In genomic region chr2:166932032-166932431, GRCh38 we compare ENCODE assay signal across 27 cellular contexts. TPM values are rescaled to one million over a fixed set of nuclear protein-coding genes. Genes with fewer than 3 reads are reported as not detected.
"Had no signal": no experiment of that assay in that cellular context is flagged by ENCODE, and none has a peak within 500 bp of the region (broad histone marks: within the 10 kb centered on the region; RNA-seq: fewer than 3 reads in every experiment).

No MANE protein-coding gene starts in this region.

- DNase-seq: activated CD4-positive, alpha-beta memory T cell treated with anti-CD3 and anti-CD28 coated beads for 36 hours; activated CD4-positive, alpha-beta T cell treated with anti-CD3 and anti-CD28 coated beads for 48 hours; activated effector memory CD4-positive, alpha-beta T cell treated with Interleukin-2 at 50 U/mL for 16 hours; activated naive CD4-positive, alpha-beta T cell treated with anti-CD3 and anti-CD28 coated beads for 36 hours; activated naive CD8-positive, alpha-beta T cell treated with anti-CD3 and anti-CD28 coated beads, Interleukin-2, amount 10 ng/mL, durations not matched to agents 7 days and 5 days; activated T-cell treated with anti-CD3 and anti-CD28 coated beads, Interleukin-2, amount 50 U/mL, for 72 hours; amniotic stem cell; endodermal cell; immature natural killer cell; kidney glomerular epithelial cell; left lung; natural killer cell; stimulated activated CD4-positive, alpha-beta T cell treated with anti-CD3 and anti-CD28 coated beads, Interleukin-15, amount 100 ng/mL, for 24 hours; stimulated activated CD8-positive, alpha-beta memory T cell treated with anti-CD3 and anti-CD28 coated beads, Interleukin-4, amount 100 ng/mL, for 48 hours; stimulated activated naive CD4-positive, alpha-beta T cell; testis; trophoblast cell had no signal

- ATAC-seq: activated T-cell treated with anti-CD3 and anti-CD28 coated beads, Interleukin-2, amount 50 U/mL, for 72 hours; left lung; natural killer cell; sciatic nerve had no signal

- H3K4me2 ChIP-seq: smooth muscle cell had no signal

- H3K27me3 Mint-ChIP-seq: activated CD4-positive, alpha-beta memory T cell treated with anti-CD3 and anti-CD28 coated beads for 36 hours; activated naive CD8-positive, alpha-beta T cell treated with anti-CD3 and anti-CD28 coated beads, Interleukin-2, amount 10 ng/mL, durations not matched to agents 7 days and 5 days had no signal

- H3K27ac ChIP-seq: breast epithelium, coronary artery, epithelial cell of prostate, left lung, testis, vagina had no signal

- H3K4me1 Mint-ChIP-seq: activated naive CD8-positive, alpha-beta T cell treated with anti-CD3 and anti-CD28 coated beads, Interleukin-2, amount 10 ng/mL, durations not matched to agents 7 days and 5 days; endodermal cell; immature natural killer cell; mesothelial cell of epicardium; natural killer cell had no signal

- H3K9me3 ChIP-seq: testis, vagina had no signal

- H3K27ac Mint-ChIP-seq: activated CD4-positive, alpha-beta memory T cell treated with anti-CD3 and anti-CD28 coated beads for 36 hours; activated naive CD4-positive, alpha-beta T cell treated with anti-CD3 and anti-CD28 coated beads for 36 hours; activated naive CD8-positive, alpha-beta T cell treated with anti-CD3 and anti-CD28 coated beads, Interleukin-2, amount 10 ng/mL, durations not matched to agents 7 days and 5 days; activated T-cell treated with anti-CD3 and anti-CD28 coated beads, Interleukin-2, amount 50 U/mL, for 72 hours; endodermal cell; immature natural killer cell; mesothelial cell of epicardium; natural killer cell had no signal

- H3K36me3 ChIP-seq: breast epithelium, left lung, vagina had no signal

- H3K4me1 ChIP-seq: breast epithelium, left lung, testis, vagina had no signal

- H3K27me3 ChIP-seq: breast epithelium, left lung, testis, vagina had no signal

- H3K36me3 Mint-ChIP-seq: activated CD4-positive, alpha-beta memory T cell treated with anti-CD3 and anti-CD28 coated beads for 36 hours; activated naive CD8-positive, alpha-beta T cell treated with anti-CD3 and anti-CD28 coated beads, Interleukin-2, amount 10 ng/mL, durations not matched to agents 7 days and 5 days; mesothelial cell of epicardium; natural killer cell had no signal

- H3K4me3 ChIP-seq: breast epithelium, coronary artery, left lung, lung, smooth muscle cell, testis, vagina had no signal

- H3K4me3 Mint-ChIP-seq: activated CD4-positive, alpha-beta memory T cell treated with anti-CD3 and anti-CD28 coated beads for 36 hours; activated naive CD4-positive, alpha-beta T cell treated with anti-CD3 and anti-CD28 coated beads for 36 hours; activated naive CD8-positive, alpha-beta T cell treated with anti-CD3 and anti-CD28 coated beads, Interleukin-2, amount 10 ng/mL, durations not matched to agents 7 days and 5 days; activated T-cell treated with anti-CD3 and anti-CD28 coated beads, Interleukin-2, amount 50 U/mL, for 72 hours; endodermal cell; immature natural killer cell; mesothelial cell of epicardium; natural killer cell had no signal

RNA-seq across cellular contexts. Expression of gene XIRP2, which starts 43.8 kb away (rescaled TPM):
- total RNA-seq: activated CD4-positive, alpha-beta memory T cell treated with anti-CD3 and anti-CD28 coated beads for 36 hours; activated naive CD4-positive, alpha-beta T cell treated with anti-CD3 and anti-CD28 coated beads for 36 hours; activated naive CD8-positive, alpha-beta T cell treated with anti-CD3 and anti-CD28 coated beads, Interleukin-2, amount 10 ng/mL, durations not matched to agents 7 days and 5 days; activated T-cell treated with anti-CD3 and anti-CD28 coated beads, Interleukin-2, amount 50 U/mL, for 72 hours; breast epithelium; endodermal cell; mesothelial cell of epicardium; osteoblast; renal cortical epithelial cell; smooth muscle cell; vagina had no signal
- polyA plus RNA-seq: smooth muscle cell had no signal
